1 cellular context compared by ENCODE assay signal in genomic region chr17:214881-215331, GRCh38.
TF ChIP-seq lines count a peak whose summit lies in the region.

No MANE protein-coding gene starts in this region.

TF ChIP-seq in H1, 55 proteins besides CTCF, POLR2A, EP300 and RAD21 (continued from another document):
- TF ChIP-seq MAFK (IDR thresholded peaks at IDR 0.05; ENCODE audit: low read depth, low read length), result no peak
- no peak for TF ChIP-seq SIX5 (IDR thresholded peaks at IDR 0.05; ENCODE audit: low read depth, low read length)
- no peak for TF ChIP-seq SP2 (IDR thresholded peaks at IDR 0.05; ENCODE audit: low read length)
- TF ChIP-seq RBBP5 (IDR thresholded peaks at IDR 0.05; ENCODE audit: borderline replicate concordance, low read depth, low read length), result no peak
- no peak for TF ChIP-seq CBX5 (IDR thresholded peaks at IDR 0.05; ENCODE audit: low read depth, low read length)
- no peak for TF ChIP-seq KDM4A (IDR thresholded peaks at IDR 0.05; ENCODE audit: low read depth, low read length, severe bottlenecking)
- TF ChIP-seq SAP30 (IDR thresholded peaks at IDR 0.05; ENCODE audit: insufficient read depth, insufficient replicate concordance, low read length), result no peak
- TF ChIP-seq SP1 (IDR thresholded peaks at IDR 0.05; ENCODE audit: low read depth, low read length), result no peak
- no peak for TF ChIP-seq POU5F1 (IDR thresholded peaks at IDR 0.05; ENCODE audit: low read depth, low read length)
- TF ChIP-seq, protein P1, sequence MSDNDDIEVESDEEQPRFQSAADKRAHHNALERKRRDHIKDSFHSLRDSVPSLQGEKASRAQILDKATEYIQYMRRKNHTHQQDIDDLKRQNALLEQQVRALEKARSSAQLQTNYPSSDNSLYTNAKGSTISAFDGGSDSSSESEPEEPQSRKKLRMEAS (IDR thresholded peaks at IDR 0.05), result no peak
- TF ChIP-seq EGR1 (IDR thresholded peaks at IDR 0.05; ENCODE audit: borderline replicate concordance, low read depth, low read length), result no peak
